In genomic region chr5:56119050-56119449, GRCh38 we compare ENCODE assay signal across 10 cellular contexts.
"Had no signal": no experiment of that assay in that cellular context is flagged by ENCODE, and none has a peak within 500 bp of the region (broad histone marks: within the 10 kb centered on the region; RNA-seq: fewer than 3 reads in every experiment).

No MANE protein-coding gene starts in this region.

- FAIRE-seq: H1, H54, HepG2 had no signal

- ATAC-seq: GM23338, HepG2 had no signal

- H3K27me3 Mint-ChIP-seq: IgD-negative memory B cell had no signal

- H3K4me3 Mint-ChIP-seq: GM23338, H9, HFFc6 had no signal

- H3K9me3 Mint-ChIP-seq: HFFc6 had no signal

- H3K27ac ChIP-seq: HL-60 had no signal

- H3K4me2 ChIP-seq: GM23338 had no signal

- DNase-seq: H9, HCEC 1CT, HFFc6, KG1 had no signal

- H3K4me1 Mint-ChIP-seq: GM23338 had no signal

- H3K4me3 ChIP-seq: GM23338 had no signal

- H3K27ac Mint-ChIP-seq: GM23338, H9, HFFc6, IgD-negative memory B cell had no signal

- H2AFZ ChIP-seq: GM23338 had no signal
